Comparison of ENCODE assay signal across 20 cellular contexts in the genomic region with DNA sequence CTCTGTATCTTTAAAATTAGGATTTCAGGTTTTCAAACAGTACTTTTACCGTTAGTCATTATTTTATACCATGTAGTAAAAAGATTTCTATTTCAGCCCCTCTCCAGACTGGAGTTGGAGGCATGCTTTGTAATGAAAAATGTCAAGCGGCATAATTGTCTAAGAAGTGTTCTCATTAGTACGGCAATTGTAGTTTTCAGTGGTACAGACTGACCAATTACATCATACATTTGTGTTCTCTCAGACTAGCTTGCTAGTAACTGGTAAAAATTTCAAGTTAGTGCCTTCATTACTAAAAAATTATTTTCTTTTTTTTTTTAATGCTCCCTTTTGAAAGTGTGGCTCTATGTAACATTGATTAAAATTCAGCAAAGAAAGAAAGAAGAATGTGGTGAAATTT. TPM values are rescaled to one million over a fixed set of nuclear protein-coding genes. Genes with fewer than 3 reads are reported as not detected.
"Had no signal": no experiment of that assay in that cellular context is flagged by ENCODE, and none has a peak within 500 bp of the region (broad histone marks: within the 10 kb centered on the region; RNA-seq: fewer than 3 reads in every experiment).

No MANE protein-coding gene starts in this region.

- ATAC-seq: heart right ventricle; left cardiac atrium; lower lobe of right lung; mucosa of descending colon; naive thymus-derived CD8-positive, alpha-beta T cell; right lobe of liver; stimulated activated memory B cell treated with anti-CD40 and anti-IgM and Interleukin-4, amounts not matched to agents 10 μg/mL and 1 μg/mL and 100 μg/mL, for 72 hours had no signal

- H3K27ac Mint-ChIP-seq: naive thymus-derived CD8-positive, alpha-beta T cell; progenitor cell of endocrine pancreas; stimulated activated naive CD8-positive, alpha-beta T cell treated with anti-CD3 and anti-CD28 coated beads, Interleukin-15, Interleukin-2, amounts not matched to agents 100 ng/mL and 50 ng/mL, for 24 hours had no signal

- H3K4me3 ChIP-seq: coronary artery, heart right ventricle, left ventricle myocardium inferior, lower lobe of right lung, mucosa of descending colon, right lobe of liver had no signal

- H3K9me3 ChIP-seq: heart right ventricle, left ventricle myocardium inferior, lower lobe of right lung, mucosa of descending colon, right lobe of liver had no signal

- H3K4me3 Mint-ChIP-seq: naive thymus-derived CD8-positive, alpha-beta T cell; stimulated activated memory B cell treated with anti-CD40 and anti-IgM and Interleukin-4, amounts not matched to agents 10 μg/mL and 1 μg/mL and 100 μg/mL, for 72 hours; stimulated activated naive CD8-positive, alpha-beta T cell treated with anti-CD3 and anti-CD28 coated beads, Interleukin-15, Interleukin-2, amounts not matched to agents 100 ng/mL and 50 ng/mL, for 24 hours had no signal

- H3K9me3 Mint-ChIP-seq: naive thymus-derived CD8-positive, alpha-beta T cell; stimulated activated memory B cell treated with anti-CD40 and anti-IgM and Interleukin-4, amounts not matched to agents 10 μg/mL and 1 μg/mL and 100 μg/mL, for 72 hours; stimulated activated naive CD8-positive, alpha-beta T cell treated with anti-CD3 and anti-CD28 coated beads, Interleukin-15, Interleukin-2, amounts not matched to agents 100 ng/mL and 50 ng/mL, for 24 hours had no signal

- H3K27ac ChIP-seq: coronary artery, heart right ventricle, left ventricle myocardium inferior, lower lobe of right lung had no signal

- DNase-seq: effector CD8-positive, alpha-beta T cell; foreskin melanocyte; heart right ventricle; islet precursor cell; left cardiac atrium; left ventricle myocardium inferior; lower lobe of right lung; mucosa of descending colon; naive thymus-derived CD8-positive, alpha-beta T cell; right lobe of liver; stimulated activated CD4-positive, alpha-beta T cell treated with anti-CD3 and anti-CD28 coated beads, Interleukin-4, amount 100 ng/mL, for 24 hours; trophoblast cell had no signal

- H3K27me3 Mint-ChIP-seq: naive thymus-derived CD8-positive, alpha-beta T cell; progenitor cell of endocrine pancreas; stimulated activated memory B cell treated with anti-CD40 and anti-IgM and Interleukin-4, amounts not matched to agents 10 μg/mL and 1 μg/mL and 100 μg/mL, for 72 hours; stimulated activated naive CD8-positive, alpha-beta T cell treated with anti-CD3 and anti-CD28 coated beads, Interleukin-15, Interleukin-2, amounts not matched to agents 100 ng/mL and 50 ng/mL, for 24 hours had no signal

- H3K27me3 ChIP-seq: heart right ventricle, right lobe of liver had no signal

RNA-seq across cellular contexts. Expression of a gene that starts 36.0 kb away (rescaled TPM):
- total RNA-seq: dermis microvascular lymphatic vessel endothelial cell; lower lobe of right lung; mesenteric fat pad; naive thymus-derived CD8-positive, alpha-beta T cell; osteocyte; renal cortical epithelial cell; right lobe of liver had no signal
